In the genomic region with DNA sequence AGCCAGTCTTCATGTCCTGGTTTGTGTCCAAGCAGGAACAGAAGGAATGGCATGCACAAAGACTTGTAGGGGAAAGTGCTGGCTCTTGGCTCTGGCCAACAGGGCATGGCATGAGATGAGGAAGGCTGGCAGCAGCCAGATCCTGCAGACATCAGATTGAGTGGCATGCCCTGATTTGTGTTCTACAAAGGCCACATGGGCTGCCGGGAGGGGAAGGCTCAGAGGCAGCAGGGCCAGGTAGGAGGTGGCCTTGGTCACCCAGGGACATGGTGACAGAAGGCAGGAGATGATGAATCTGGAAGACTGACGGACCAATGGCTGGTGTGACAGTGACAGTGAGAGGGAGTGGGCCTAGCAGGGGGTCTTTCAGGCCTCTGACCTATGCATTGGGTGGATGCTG, we compare ENCODE assay signal across 15 cellular contexts. TPM values are rescaled to one million over a fixed set of nuclear protein-coding genes. Genes with fewer than 3 reads are reported as not detected.
DNase-seq lines count a peak whose midpoint lies in the region; ATAC-seq, FAIRE-seq and TF ChIP-seq lines count a peak whose summit lies in the region.
"Had no signal": no experiment of that assay in that cellular context is flagged by ENCODE, and none has a peak within 500 bp of the region (broad histone marks: within the 10 kb centered on the region; RNA-seq: fewer than 3 reads in every experiment).

No MANE protein-coding gene starts in this region.

- peaks cover 54% of the 10 kb centered on the region for H3K4me1 Mint-ChIP-seq in CD4-positive, alpha-beta T cell (ENCODE audit: low read depth)

- POLR2A ChIA-PET in CD4-positive, alpha-beta T cell (lab: Charles Lee), result no interaction called here
- POLR2A ChIA-PET in HepG2 (lab: Yijun Ruan, JAX), result no interaction called here

- no peak overlapping the region for H3K4me3 ChIP-seq in DND-41 (ENCODE audit: low read depth in 1 of 2, low read length in 2 of 2)
- no peak overlapping the region for H3K4me3 ChIP-seq in HepG2 (replicated peaks in 1 of 3; ENCODE audit: insufficient read depth in 1 of 3, low read depth in 2 of 3, low read length in 3 of 3)
- H3K4me3 ChIP-seq: GM12878, SJSA1 had no signal

- no peak for ATAC-seq in CD4-positive, alpha-beta T cell (ENCODE audit: poor library complexity)
- ATAC-seq in DND-41 (ENCODE audit: insufficient read depth, low read depth) (no peak), GM18867 (IDR thresholded peaks at IDR 0.05; ENCODE audit: unreplicated experiment) (no peak), GM19452 (IDR thresholded peaks at IDR 0.05; ENCODE audit: unreplicated experiment) (no peak), HepG2 (no peak)
- ATAC-seq: GM12878 had no signal

- H3K36me3 ChIP-seq in DND-41 (ENCODE audit: insufficient read depth, low read length) (no peaks in the 10 kb centered on the region), HepG2 (replicated peaks in 1 of 2; ENCODE audit: control insufficient read depth in 1 of 2, insufficient read depth in 2 of 2, low read length in 2 of 2) (no peaks in the 10 kb centered on the region)
- H3K36me3 ChIP-seq: SJSA1 had no signal

- H2AFZ ChIP-seq in DND-41 (ENCODE audit: low read depth, low read length), result no peak overlapping the region
- H2AFZ ChIP-seq in HepG2 (ENCODE audit: low read length), result no peak overlapping the region

- H3K4me1 ChIP-seq in DND-41 (ENCODE audit: insufficient read depth, low read length), result peaks cover 70% of the 10 kb centered on the region
- H3K4me1 ChIP-seq in HepG2 (ENCODE audit: insufficient read depth, low read length), result no peaks in the 10 kb centered on the region; the same call in 1 of the 2 replicates
- H3K4me1 ChIP-seq: Caco-2, SJSA1 had no signal

- H3K4me2 ChIP-seq in DND-41 (ENCODE audit: insufficient read depth, low read length), result no peak overlapping the region
- H3K4me2 ChIP-seq in HepG2 (ENCODE audit: low read depth, low read length), result no peak overlapping the region

- FAIRE-seq in HepG2 (lab: Jason Lieb, UNC), result no peak
- FAIRE-seq: GM12878, GM19239 had no signal

- H3K27ac ChIP-seq in CD4-positive, alpha-beta T cell (ENCODE audit: low read depth, low read length), result no peak overlapping the region
- H3K27ac ChIP-seq in DND-41 (ENCODE audit: low read length) (peak overlapping the region; percentile 13), HepG2 (ENCODE audit: extremely low read length, insufficient read depth, low read length) (no peak overlapping the region)
- H3K27ac ChIP-seq: SJSA1 had no signal

- in situ Hi-C loops in HepG2 (cut with HindIII; ENCODE audit: extremely low pct_ligation_motif_present, low pct_unique_long_range_greater_than_20kb), result no loop called here

- no peaks in the 10 kb centered on the region for H3K27me3 ChIP-seq in CD4-positive, alpha-beta T cell (ENCODE audit: control insufficient read depth, insufficient read depth, low read length)
- no peaks in the 10 kb centered on the region for H3K27me3 ChIP-seq in DND-41 (ENCODE audit: insufficient read depth, low read length, poor library complexity)
- H3K27me3 ChIP-seq in HepG2 (ENCODE audit: control insufficient read depth in 1 of 2, insufficient read depth in 2 of 2, low read length in 2 of 2), result peaks cover 10 to 31% of the 10 kb centered on the region in 2 experiments; a peak in 4 of 5 replicates
- H3K27me3 ChIP-seq: SJSA1 had no signal

- H3K9me3 Mint-ChIP-seq in CD4-positive, alpha-beta T cell, result no peaks in the 10 kb centered on the region

- H4K20me1 ChIP-seq in DND-41 (ENCODE audit: insufficient read depth, low read length), result no peaks in the 10 kb centered on the region
- no peaks in the 10 kb centered on the region for H4K20me1 ChIP-seq in HepG2 (ENCODE audit: insufficient read depth, low read length)

- WGBS in HepG2 (ENCODE audit: low lambda C conversion rate), result 3% methylated on average over 2 of the region's 2 CpGs

- H3K9ac ChIP-seq in DND-41 (ENCODE audit: low read depth, low read length) (no peak overlapping the region), HepG2 (ENCODE audit: insufficient read depth, low read depth, low read length) (no peak overlapping the region)

- no peaks in the 10 kb centered on the region for H3K27me3 Mint-ChIP-seq in CD4-positive, alpha-beta T cell

- H3K4me3 Mint-ChIP-seq in CD4-positive, alpha-beta T cell, result no peak overlapping the region

- no peak for TF ChIP-seq RAD21 in HepG2 (CRISPR knock-in tag; IDR thresholded peaks at IDR 0.05)

- TF ChIP-seq POLR2A in HepG2 (IDR thresholded peaks at IDR 0.05; ENCODE audit: insufficient read depth in 1 of 2, low read depth in 2 of 2, low read length in 2 of 2), result no peak

- TF ChIP-seq EP300 in HepG2 (IDR thresholded peaks at IDR 0.05; ENCODE audit: low read depth in 2 of 2, low read length in 2 of 2), result no peak
- TF ChIP-seq EP300 in HepG2 (CRISPR knock-in tag; IDR thresholded peaks at IDR 0.05; ENCODE audit: borderline replicate concordance), result no peak

- no peaks in the 10 kb centered on the region for H3K36me3 Mint-ChIP-seq in CD4-positive, alpha-beta T cell (ENCODE audit: low read depth)

- BruUV-seq in HepG2 (replicated peaks; lab: Mats Ljungman, UMichigan), result no TSS peak

- intact Hi-C loops in CD4-positive, alpha-beta T cell (cut with DNase I, micrococcal nuclease), result loop anchor here in 1 of 2 experiments (5.0 kb wide), 1 partner anchor 47 kb away; no protein-coding TSS in a partner anchor
- intact Hi-C loops in posterior vena cava (cut with DNase I), result no loop called here
- intact Hi-C loops in HepG2 (cut with micrococcal nuclease; ENCODE audit: unreplicated experiment), result no loop called here

- no peak for TF ChIP-seq CTCF in CD4-positive, alpha-beta T cell (IDR thresholded peaks at IDR 0.05)
- TF ChIP-seq CTCF in DND-41 (IDR thresholded peaks at IDR 0.05; ENCODE audit: borderline replicate concordance, extremely low read depth, low read length, poor library complexity, severe bottlenecking) (no peak), HepG2 (CRISPR knock-in tag; IDR thresholded peaks at IDR 0.05) (no peak)

- CTCF ChIA-PET in CD4-positive, alpha-beta T cell (lab: Charles Lee), result interaction anchor here (1.5 kb wide), 1 partner anchor 106 kb away, joined by 5 read pairs; no protein-coding TSS in a partner anchor
- CTCF ChIA-PET in HepG2 (lab: Yijun Ruan, JAX; ENCODE audit: low intra/inter-chr PET ratio, low total read pairs), result no interaction called here

- H3K79me2 ChIP-seq in DND-41 (ENCODE audit: insufficient read depth, low read length), result no peaks in the 10 kb centered on the region
- H3K79me2 ChIP-seq in HepG2 (ENCODE audit: insufficient read depth, low read length), result no peaks in the 10 kb centered on the region

- DNase-seq in CD4-positive, alpha-beta T cell, result no peak
- DNase-seq in DND-41 (no peak), cerebellum (ENCODE audit: low spot score) (peak; percentile 52), posterior vena cava (ENCODE audit: low spot score) (peak; percentile 37), AG08396 (ENCODE audit: low spot score) (no peak), HepG2 (ENCODE audit: low spot score) (no peak)
- DNase-seq: NCI-H1436 treated with DMSO at 0.1 percent for 48 hours, NCI-H2107, NCI-H226 had no signal

- no peaks in the 10 kb centered on the region for H3K9me3 ChIP-seq in CD4-positive, alpha-beta T cell (ENCODE audit: control insufficient read depth, low read length)
- no peaks in the 10 kb centered on the region for H3K9me3 ChIP-seq in DND-41 (ENCODE audit: insufficient read depth, low read length, severe bottlenecking)
- no peaks in the 10 kb centered on the region for H3K9me3 ChIP-seq in HepG2 (ENCODE audit: low read length)
- H3K9me3 ChIP-seq: Caco-2, SJSA1 had no signal

- H3K27ac Mint-ChIP-seq in CD4-positive, alpha-beta T cell, result peak overlapping the region; percentile 78

TF ChIP-seq in HepG2, 621 proteins besides CTCF, POLR2A, EP300 and RAD21 (continues in another document):
- no peak for TF ChIP-seq PHB2 (IDR thresholded peaks at IDR 0.05; ENCODE audit: partially characterized antibody)
- no peak for TF ChIP-seq ZKSCAN1 (IDR thresholded peaks at IDR 0.05; ENCODE audit: low read length)
- TF ChIP-seq MXI1 (IDR thresholded peaks at IDR 0.05; ENCODE audit: borderline replicate concordance, low read depth, low read length), result no peak
- TF ChIP-seq, protein P1, sequence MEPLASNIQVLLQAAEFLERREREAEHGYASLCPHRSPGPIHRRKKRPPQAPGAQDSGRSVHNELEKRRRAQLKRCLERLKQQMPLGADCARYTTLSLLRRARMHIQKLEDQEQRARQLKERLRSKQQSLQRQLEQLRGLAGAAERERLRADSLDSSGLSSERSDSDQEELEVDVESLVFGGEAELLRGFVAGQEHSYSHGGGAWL (CRISPR knock-in tag; IDR thresholded peaks at IDR 0.05), result no peak
- no peak for TF ChIP-seq MTA1 (CRISPR knock-in tag; IDR thresholded peaks at IDR 0.05; ENCODE audit: borderline replicate concordance)
- no peak for TF ChIP-seq MAF1 (CRISPR knock-in tag; IDR thresholded peaks at IDR 0.05; ENCODE audit: borderline replicate concordance)
- no peak for TF ChIP-seq POLR2AphosphoS2 (IDR thresholded peaks at IDR 0.05; ENCODE audit: low read depth, low read length)

RNA-seq across cellular contexts. Expression of a gene that starts 33.7 kb away (rescaled TPM):
- 1 to 10 TPM in 1 of 2 experiments, under 1 TPM in 1; 0.89 to 1.1 TPM for total RNA-seq in CD4-positive, alpha-beta T cell
- total RNA-seq in cerebellum, result 40.6 TPM
- total RNA-seq in posterior vena cava, result under 1 TPM; 0.19 to 0.23 TPM
- 0.07 TPM in 1 of 2 replicates, not detected in the other for total RNA-seq in HepG2 (2016; rRNA removed; fragmentation: Illumina TruSeq; extraction: Trizol)
- total RNA-seq in HepG2 (2016; cell fraction: cytosol; rRNA removed; fragmentation: Illumina TruSeq; extraction: Trizol; ENCODE audit: low read depth), result not detected in 2 replicates
- 0.06 TPM in 1 of 2 replicates, not detected in the other for total RNA-seq in HepG2 (2016; cell fraction: insoluble cytoplasmic fraction; rRNA removed; fragmentation: Illumina TruSeq; extraction: Trizol)
- total RNA-seq in HepG2 (2016; cell fraction: membrane; rRNA removed; fragmentation: Illumina TruSeq; extraction: Trizol), result not detected in 2 replicates
- total RNA-seq in HepG2 (2016; cell fraction: nucleus; rRNA removed; fragmentation: Illumina TruSeq; extraction: Trizol), result not detected in 2 replicates
- 0.13 and 0.32 TPM in 2 replicates for polyA plus RNA-seq in HepG2 (2011; rRNA removed)
- polyA plus RNA-seq in HepG2 (2011; cell fraction: cytosol; rRNA removed), result 0.06 and 0.38 TPM in 2 replicates
- 0.51 and 0.87 TPM in 2 replicates for polyA plus RNA-seq in HepG2 (2011; cell fraction: nucleus; rRNA removed)
- 1.2 and 1.3 TPM in 2 replicates for polyA plus RNA-seq in HepG2 (2012)
- polyA plus RNA-seq in HepG2 (2016; cell fraction: cytosol; fragmentation: Illumina TruSeq; extraction: Trizol; ENCODE audit: low read depth), result not detected in 2 replicates
- polyA plus RNA-seq in HepG2 (2016; cell fraction: insoluble cytoplasmic fraction; fragmentation: Illumina TruSeq; extraction: Trizol; ENCODE audit: low read depth), result not detected in 2 replicates
- not detected in 2 replicates for polyA plus RNA-seq in HepG2 (2016; cell fraction: membrane; fragmentation: Illumina TruSeq; extraction: Trizol; ENCODE audit: low read depth)
- polyA plus RNA-seq in HepG2 (2016; cell fraction: nucleus; fragmentation: Illumina TruSeq; extraction: Trizol; ENCODE audit: insufficient read depth, low read depth), result 0.40 TPM in 1 of 2 replicates, not detected in the other
- 0.24 TPM in 1 of 2 replicates, not detected in the other for polyA minus RNA-seq in HepG2 (2011; rRNA and poly(A)+ RNA removed; ENCODE audit: low replicate concordance)
- polyA minus RNA-seq in HepG2 (2011; cell fraction: cytosol; rRNA and poly(A)+ RNA removed), result 1.2 TPM in 1 of 2 replicates, not detected in the other
- 0.52 TPM in 1 of 2 replicates, not detected in the other for polyA minus RNA-seq in HepG2 (2011; cell fraction: nucleus; rRNA and poly(A)+ RNA removed)

Comparison
In these comparisons a context has a peak if more than half of its experiments do, and no peak if none do; other contexts are left out.
1. DNase-seq: peak in cerebellum (single experiment) and posterior vena cava (single experiment); none in CD4-positive, alpha-beta T cell (0 of 10), DND-41 (single experiment), AG08396 (single experiment) and HepG2 (single experiment).
2. RNA of a gene that starts 33.7 kb away (total RNA-seq): 40.6 TPM in cerebellum (single experiment); 0.89 to 1.1 TPM in CD4-positive, alpha-beta T cell, 0.19 to 0.23 TPM in posterior vena cava and 0.06 to 0.07 TPM in HepG2; every median in the first group is over 10 times any median in the second.